Comparison of ENCODE assay signal across 10 cellular contexts in genomic region chr5:96434201-96434645, GRCh38. TPM values are rescaled to one million over a fixed set of nuclear protein-coding genes. Genes with fewer than 3 reads are reported as not detected.
DNase-seq lines count a peak whose midpoint lies in the region; ATAC-seq and TF ChIP-seq lines count a peak whose summit lies in the region.
"Had no signal": no experiment of that assay in that cellular context is flagged by ENCODE, and none has a peak within 500 bp of the region (broad histone marks: within the 10 kb centered on the region; RNA-seq: fewer than 3 reads in every experiment).

No MANE protein-coding gene starts in this region.

- H3K4me1 ChIP-seq in osteoblast (ENCODE audit: insufficient read depth, low read length) = peaks cover 18% of the 10 kb centered on the region

- DNase-seq in activated CD4-positive, alpha-beta T cell treated with anti-CD3 and anti-CD28 coated beads for 24 hours (ENCODE audit: low read depth in 2 of 2) = peak; percentile 10 to 32
- DNase-seq in activated CD4-positive, alpha-beta T cell treated with anti-CD3 and anti-CD28 coated beads for 1 hour = no peak
- DNase-seq in NCI-H510A treated with DMSO at 0.1 percent for 48 hours (lab: John Stamatoyannopoulos, UW) = peak; percentile 70
- DNase-seq in activated T-cell treated with anti-CD3 and anti-CD28 coated beads for 48 hours (ENCODE audit: low read depth) = peak; percentile 36
- DNase-seq in foreskin fibroblast = peak; percentile 48 to 81
- peak; percentile 13 for DNase-seq in osteoblast (ENCODE audit: insufficient read length, low spot score, missing footprints)
- DNase-seq in cerebellar nuclear complex (lab: John Stamatoyannopoulos, UW) = no peak

- H3K79me2 ChIP-seq in osteoblast (ENCODE audit: insufficient read depth, low read length) = no peaks in the 10 kb centered on the region

- no peak overlapping the region for H3K27ac ChIP-seq in osteoblast (ENCODE audit: low read depth, low read length)
- H3K27ac ChIP-seq: C4-2B had no signal

- no peak for TF ChIP-seq CTCF in foreskin fibroblast (IDR thresholded peaks at IDR 0.05; ENCODE audit: low read depth, low read length)
- no peak for TF ChIP-seq CTCF in osteoblast (IDR thresholded peaks at IDR 0.05; ENCODE audit: extremely low read depth, low read depth, low read length)

- no peaks in the 10 kb centered on the region for H3K9me3 ChIP-seq in osteoblast (ENCODE audit: low read depth, low read length)

- peaks cover 29% of the 10 kb centered on the region for H3K27me3 ChIP-seq in osteoblast (ENCODE audit: insufficient read depth, low read length)

- no peak overlapping the region for H2AFZ ChIP-seq in osteoblast (ENCODE audit: low read length)

- H3K4me2 ChIP-seq in osteoblast (ENCODE audit: insufficient read depth, low read length) = no peak overlapping the region

- H3K4me3 ChIP-seq in foreskin fibroblast (ENCODE audit: low read depth in 1 of 2, low read length in 2 of 2) = no peak overlapping the region
- no peak overlapping the region for H3K4me3 ChIP-seq in osteoblast (ENCODE audit: insufficient read depth, low read length)

- ATAC-seq in HG03103 (IDR thresholded peaks at IDR 0.05; ENCODE audit: low read depth, unreplicated experiment) = peak; percentile 50

- H4K20me1 ChIP-seq in osteoblast (ENCODE audit: insufficient read depth, low read length) = no peaks in the 10 kb centered on the region

- no peaks in the 10 kb centered on the region for H3K36me3 ChIP-seq in osteoblast (ENCODE audit: insufficient read depth, low read length)

RNA-seq across cellular contexts. Expression of gene PCSK1, which starts 1.2 kb away (rescaled TPM):
- 0.88 and 1.1 TPM in 2 replicates for total RNA-seq in osteoblast
- total RNA-seq: activated naive CD4-positive, alpha-beta T cell treated with anti-CD3 and anti-CD28 coated beads, Interleukin-2, amount 50 U/mL, for 72 hours had no signal

Comparison
In these comparisons a context has a peak if more than half of its experiments do, and no peak if none do; other contexts are left out.
1. DNase-seq: peak in activated CD4-positive, alpha-beta T cell treated with anti-CD3 and anti-CD28 coated beads for 24 hours (2 of 2), NCI-H510A treated with DMSO at 0.1 percent for 48 hours (single experiment), activated T-cell treated with anti-CD3 and anti-CD28 coated beads for 48 hours (single experiment), foreskin fibroblast (2 of 2) and osteoblast (single experiment); none in activated CD4-positive, alpha-beta T cell treated with anti-CD3 and anti-CD28 coated beads for 1 hour (single experiment) and cerebellar nuclear complex (0 of 2).